9 cellular contexts compared by ENCODE assay signal in the genomic region with DNA sequence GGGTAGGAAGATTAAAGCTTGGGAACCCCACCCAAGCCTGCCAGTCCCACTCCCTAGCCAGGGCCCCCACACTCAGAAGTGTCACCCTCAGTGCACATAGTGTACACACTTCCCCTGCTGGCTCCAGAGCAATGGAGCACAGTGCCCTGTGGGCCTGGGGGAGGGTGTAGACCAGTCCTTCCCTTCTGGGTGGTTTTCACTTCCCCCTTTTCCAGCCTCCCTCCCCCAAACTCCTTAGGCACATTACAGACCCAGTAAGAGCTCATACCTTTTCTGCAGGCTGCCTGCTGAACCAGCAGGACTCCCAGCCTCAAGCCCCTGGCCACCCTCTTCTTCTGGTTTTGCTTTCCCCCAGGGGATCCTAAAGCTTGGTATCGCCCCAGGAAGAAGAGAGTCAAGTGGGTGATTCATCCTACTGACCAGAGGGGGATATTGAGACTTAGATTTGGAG. TPM values are rescaled to one million over a fixed set of nuclear protein-coding genes. Genes with fewer than 3 reads are reported as not detected.
A peak's percentile ranks its signal among the peaks of the same experiment; 100 is the strongest.
DNase-seq lines count a peak whose midpoint lies in the region; ATAC-seq and TF ChIP-seq lines count a peak whose summit lies in the region.
"Had no signal": no experiment of that assay in that cellular context is flagged by ENCODE, and none has a peak within 500 bp of the region (broad histone marks: within the 10 kb centered on the region; RNA-seq: fewer than 3 reads in every experiment).

A gene with protein sequence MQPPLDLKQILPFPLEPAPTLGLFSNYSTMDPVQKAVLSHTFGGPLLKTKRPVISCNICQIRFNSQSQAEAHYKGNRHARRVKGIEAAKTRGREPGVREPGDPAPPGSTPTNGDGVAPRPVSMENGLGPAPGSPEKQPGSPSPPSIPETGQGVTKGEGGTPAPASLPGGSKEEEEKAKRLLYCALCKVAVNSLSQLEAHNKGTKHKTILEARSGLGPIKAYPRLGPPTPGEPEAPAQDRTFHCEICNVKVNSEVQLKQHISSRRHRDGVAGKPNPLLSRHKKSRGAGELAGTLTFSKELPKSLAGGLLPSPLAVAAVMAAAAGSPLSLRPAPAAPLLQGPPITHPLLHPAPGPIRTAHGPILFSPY (minus strand): TSS at position 143 of the 451 bp plus-strand sequence. CDS start 219 bp downstream, outside the sequence.

- no peaks in the 10 kb centered on the region for H3F3A ChIP-seq in Loucy (ENCODE audit: low read depth)

- H3K4me3 ChIP-seq in Loucy (ENCODE audit: low read length, poor library complexity, severe bottlenecking) (no peak within 1 kb of the TSS), endodermal cell (ENCODE audit: low read length) (no peak within 1 kb of the TSS), osteoblast (ENCODE audit: insufficient read depth, low read length) (no peak within 1 kb of the TSS)

- 60 to 94% methylated on average over 1 of the region's 1 CpG for whole genome bisulfite sequencing in endodermal cell (ENCODE audit: insufficient coverage in 1 of 2, insufficient read length in 1 of 2), 2 experiments

- H3K36me3 ChIP-seq in Loucy (ENCODE audit: insufficient read depth, low read length), result no peaks in the 10 kb centered on the region
- H3K36me3 ChIP-seq in endodermal cell (ENCODE audit: control insufficient read depth, insufficient read depth, low read length), result no peaks in the 10 kb centered on the region
- no peaks in the 10 kb centered on the region for H3K36me3 ChIP-seq in osteoblast (ENCODE audit: insufficient read depth, low read length)

- peak within 1 kb of the TSS; percentile 19 for H3K4me3 Mint-ChIP-seq in endodermal cell
- H3K4me3 Mint-ChIP-seq: activated naive CD8-positive, alpha-beta T cell had no signal

- no peak for DNase-seq in endodermal cell
- DNase-seq in osteoblast (ENCODE audit: insufficient read length, low spot score, missing footprints), result peak; percentile 81
- DNase-seq in occipital lobe (lab: John Stamatoyannopoulos, UW), result no peak
- no peak for DNase-seq in D341Med (ENCODE audit: low spot score)
- no peak for DNase-seq in HCEC 1CT
- no peak for DNase-seq in cortex of kidney (lab: John Stamatoyannopoulos, UW)

- no peak for TF ChIP-seq CTCF in Loucy (conservative IDR thresholded peaks at IDR 0.05; ENCODE audit: low read length)
- TF ChIP-seq CTCF in endodermal cell (conservative IDR thresholded peaks at IDR 0.05), result no peak
- TF ChIP-seq CTCF in osteoblast (IDR thresholded peaks at IDR 0.05; ENCODE audit: extremely low read depth, low read depth, low read length), result no peak

- H3K4me1 ChIP-seq in Loucy (ENCODE audit: insufficient read depth, low read length, poor library complexity, severe bottlenecking), result peaks cover 28% of the 10 kb centered on the region
- peaks cover 22% of the 10 kb centered on the region for H3K4me1 ChIP-seq in endodermal cell (ENCODE audit: control insufficient read depth, insufficient read depth, low read length)
- H3K4me1 ChIP-seq in osteoblast (ENCODE audit: insufficient read depth, low read length), result peaks cover 13% of the 10 kb centered on the region

- H3K27ac Mint-ChIP-seq in endodermal cell, result no peak within 1 kb of the TSS
- H3K27ac Mint-ChIP-seq: activated naive CD8-positive, alpha-beta T cell had no signal

- H2AFZ ChIP-seq in Loucy (ENCODE audit: low read length), result no peak within 1 kb of the TSS
- no peak within 1 kb of the TSS for H2AFZ ChIP-seq in osteoblast (ENCODE audit: low read length)

- H3K9me3 ChIP-seq in Loucy (ENCODE audit: insufficient read depth, low read depth, low read length), result no peaks in the 10 kb centered on the region
- H3K9me3 ChIP-seq in endodermal cell (ENCODE audit: control insufficient read depth, low read length), result no peaks in the 10 kb centered on the region
- no peaks in the 10 kb centered on the region for H3K9me3 ChIP-seq in osteoblast (ENCODE audit: low read depth, low read length)

- peaks cover 51% of the 10 kb centered on the region for H3K4me1 Mint-ChIP-seq in endodermal cell

- ATAC-seq in GM18498 (IDR thresholded peaks at IDR 0.05; ENCODE audit: unreplicated experiment), result peak; percentile 41

- peaks cover 6% of the 10 kb centered on the region for H3K36me3 Mint-ChIP-seq in endodermal cell (ENCODE audit: low read depth)
- H3K36me3 Mint-ChIP-seq: activated naive CD8-positive, alpha-beta T cell had no signal

- no peaks in the 10 kb centered on the region for H3K27me3 Mint-ChIP-seq in endodermal cell (ENCODE audit: insufficient read depth)
- H3K27me3 Mint-ChIP-seq: activated naive CD8-positive, alpha-beta T cell had no signal

- peak within 1 kb of the TSS; percentile 14 for H3K9ac ChIP-seq in Loucy (ENCODE audit: low read depth, low read length, poor library complexity, severe bottlenecking)
- H3K9ac ChIP-seq in endodermal cell (ENCODE audit: extremely low read depth, low read length, poor library complexity, severe bottlenecking), result no peak within 1 kb of the TSS

- H4K20me1 ChIP-seq in Loucy (ENCODE audit: insufficient read depth, low read length, poor library complexity, severe bottlenecking) (no peaks in the 10 kb centered on the region), osteoblast (ENCODE audit: insufficient read depth, low read length) (no peaks in the 10 kb centered on the region)

- no peaks in the 10 kb centered on the region for H3K9me3 Mint-ChIP-seq in endodermal cell

- H3K9me2 ChIP-seq in Loucy (replicated peaks; ENCODE audit: low read depth, low read length), result no peaks in the 10 kb centered on the region

- no peaks in the 10 kb centered on the region for H3K27me3 ChIP-seq in Loucy (ENCODE audit: insufficient read depth, low read length, poor library complexity, severe bottlenecking)
- no peaks in the 10 kb centered on the region for H3K27me3 ChIP-seq in endodermal cell (ENCODE audit: control insufficient read depth, insufficient read depth, low read length, poor library complexity, severe bottlenecking)
- H3K27me3 ChIP-seq in osteoblast (ENCODE audit: insufficient read depth, low read length), result no peaks in the 10 kb centered on the region

- H3K79me2 ChIP-seq in Loucy (ENCODE audit: insufficient read depth, low read length), result no peaks in the 10 kb centered on the region
- H3K79me2 ChIP-seq in osteoblast (ENCODE audit: insufficient read depth, low read length), result no peaks in the 10 kb centered on the region

- H3K4me2 ChIP-seq in Loucy (ENCODE audit: low read depth, low read length, poor library complexity, severe bottlenecking), result no peak within 1 kb of the TSS
- no peak within 1 kb of the TSS for H3K4me2 ChIP-seq in osteoblast (ENCODE audit: insufficient read depth, low read length)

- no peak within 1 kb of the TSS for H3K27ac ChIP-seq in endodermal cell (ENCODE audit: low read depth, low read length)
- peak within 1 kb of the TSS; percentile 83 for H3K27ac ChIP-seq in osteoblast (ENCODE audit: low read depth, low read length)

RNA-seq across cellular contexts. Expression of the gene that starts here (rescaled TPM):
- 10 to 100 TPM; 10.5 to 16.3 TPM for total RNA-seq in endodermal cell
- 39.3 TPM for polyA plus RNA-seq in endodermal cell (2013, experiment 1 of 2)
- 35.5 TPM for polyA plus RNA-seq in endodermal cell (2013, experiment 2 of 2)
- total RNA-seq in osteoblast, result 0.72 and 0.88 TPM in 2 replicates
- 1.1 TPM for total RNA-seq in occipital lobe

Comparison
In these comparisons a context has a peak if more than half of its experiments do, and no peak if none do; other contexts are left out.
1. Peak in DNase-seq and H3K27ac ChIP-seq in osteoblast; RNA of the gene not detected or under 1 TPM.